Comparison of ENCODE assay signal across 15 cellular contexts in the genomic region with DNA sequence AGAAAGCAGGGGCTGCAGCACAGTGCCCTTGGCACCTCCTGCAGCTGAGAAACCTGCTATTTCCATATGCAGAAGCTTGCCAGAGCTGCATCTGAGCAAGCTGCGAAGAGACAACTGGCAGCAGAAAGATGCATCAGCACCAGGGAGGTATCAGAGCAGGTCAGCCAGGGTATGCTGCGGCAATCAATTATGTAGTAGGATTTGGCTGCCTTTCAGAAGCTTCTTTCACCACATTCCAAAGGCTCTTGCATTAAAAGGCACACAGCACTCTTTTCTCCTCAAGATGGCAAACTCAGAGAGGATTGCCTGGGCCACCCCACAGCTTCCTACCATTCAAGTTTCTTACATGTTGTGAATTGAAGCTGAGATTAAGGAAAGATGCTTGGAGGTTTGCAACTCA. TPM values are rescaled to one million over a fixed set of nuclear protein-coding genes. Genes with fewer than 3 reads are reported as not detected.
DNase-seq lines count a peak whose midpoint lies in the region; ATAC-seq and TF ChIP-seq lines count a peak whose summit lies in the region.
"Had no signal": no experiment of that assay in that cellular context is flagged by ENCODE, and none has a peak within 500 bp of the region (broad histone marks: within the 10 kb centered on the region; RNA-seq: fewer than 3 reads in every experiment).

No MANE protein-coding gene starts in this region.

- peak; percentile 11 for DNase-seq in DMS 273 (lab: John Stamatoyannopoulos, UW; ENCODE audit: unreplicated experiment)
- no peak for DNase-seq in DMS 273 treated with DMSO at 0.1 percent for 48 hours (lab: John Stamatoyannopoulos, UW)
- DNase-seq in fibroblast of the conjunctiva (ENCODE audit: low read depth): peak; percentile 18
- DNase-seq in renal cortical epithelial cell (ENCODE audit: low read depth): peak; percentile 64
- no peak for DNase-seq in NCI-H2107 treated with DMSO at 0.1 percent for 48 hours (lab: John Stamatoyannopoulos, UW; ENCODE audit: unreplicated experiment)
- DNase-seq in DMS114 treated with DMSO at 0.1 percent for 48 hours (lab: John Stamatoyannopoulos, UW; ENCODE audit: unreplicated experiment): no peak
- DNase-seq in KG1 (lab: John Stamatoyannopoulos, UW): no peak
- DNase-seq: activated naive CD8-positive, alpha-beta T cell treated with anti-CD3 and anti-CD28 coated beads for 36 hours; cortex of kidney; GOT3; NCI-H526; stimulated activated CD4-positive, alpha-beta T cell treated with anti-CD3 and anti-CD28 coated beads, Interleukin-15, amount 100 ng/mL, for 24 hours; trophoblast cell had no signal

- peak; percentile 97 for ATAC-seq in SK-N-SH treated with all-trans-retinoic acid at 6 μM for 48 hours
- ATAC-seq: GM12878 had no signal

TF ChIP-seq in SK-N-SH treated with all-trans-retinoic acid at 6 μM for 48 hours, 23 proteins besides CTCF, POLR2A, EP300 and RAD21:
- peak; percentile 55 for TF ChIP-seq ISL1 (CRISPR knock-in tag; IDR thresholded peaks at IDR 0.05)
- no peak for TF ChIP-seq OSR1 (CRISPR knock-in tag; IDR thresholded peaks at IDR 0.05)
- TF ChIP-seq, protein P1, sequence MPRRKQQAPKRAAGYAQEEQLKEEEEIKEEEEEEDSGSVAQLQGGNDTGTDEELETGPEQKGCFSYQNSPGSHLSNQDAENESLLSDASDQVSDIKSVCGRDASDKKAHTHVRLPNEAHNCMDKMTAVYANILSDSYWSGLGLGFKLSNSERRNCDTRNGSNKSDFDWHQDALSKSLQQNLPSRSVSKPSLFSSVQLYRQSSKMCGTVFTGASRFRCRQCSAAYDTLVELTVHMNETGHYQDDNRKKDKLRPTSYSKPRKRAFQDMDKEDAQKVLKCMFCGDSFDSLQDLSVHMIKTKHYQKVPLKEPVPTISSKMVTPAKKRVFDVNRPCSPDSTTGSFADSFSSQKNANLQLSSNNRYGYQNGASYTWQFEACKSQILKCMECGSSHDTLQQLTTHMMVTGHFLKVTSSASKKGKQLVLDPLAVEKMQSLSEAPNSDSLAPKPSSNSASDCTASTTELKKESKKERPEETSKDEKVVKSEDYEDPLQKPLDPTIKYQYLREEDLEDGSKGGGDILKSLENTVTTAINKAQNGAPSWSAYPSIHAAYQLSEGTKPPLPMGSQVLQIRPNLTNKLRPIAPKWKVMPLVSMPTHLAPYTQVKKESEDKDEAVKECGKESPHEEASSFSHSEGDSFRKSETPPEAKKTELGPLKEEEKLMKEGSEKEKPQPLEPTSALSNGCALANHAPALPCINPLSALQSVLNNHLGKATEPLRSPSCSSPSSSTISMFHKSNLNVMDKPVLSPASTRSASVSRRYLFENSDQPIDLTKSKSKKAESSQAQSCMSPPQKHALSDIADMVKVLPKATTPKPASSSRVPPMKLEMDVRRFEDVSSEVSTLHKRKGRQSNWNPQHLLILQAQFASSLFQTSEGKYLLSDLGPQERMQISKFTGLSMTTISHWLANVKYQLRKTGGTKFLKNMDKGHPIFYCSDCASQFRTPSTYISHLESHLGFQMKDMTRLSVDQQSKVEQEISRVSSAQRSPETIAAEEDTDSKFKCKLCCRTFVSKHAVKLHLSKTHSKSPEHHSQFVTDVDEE (CRISPR knock-in tag; IDR thresholded peaks at IDR 0.05): no peak
- TF ChIP-seq TOX (CRISPR knock-in tag; IDR thresholded peaks at IDR 0.05; ENCODE audit: borderline replicate concordance): no peak
- TF ChIP-seq ZFP30 (CRISPR knock-in tag; IDR thresholded peaks at IDR 0.05): no peak
- TF ChIP-seq PPARA (CRISPR knock-in tag; IDR thresholded peaks at IDR 0.05; ENCODE audit: borderline replicate concordance): no peak
- TF ChIP-seq ZNF565 (CRISPR knock-in tag; conservative IDR thresholded peaks at IDR 0.05; ENCODE audit: low read depth): no peak
- TF ChIP-seq TCF4 (CRISPR knock-in tag; IDR thresholded peaks at IDR 0.05; ENCODE audit: borderline replicate concordance): no peak

RNA-seq across cellular contexts. Expression of a gene that starts 47.6 kb away (rescaled TPM):
- total RNA-seq in renal cortical epithelial cell: 28.3 and 93.7 TPM in 2 replicates

Comparison
In these comparisons a context has a peak if more than half of its experiments do, and no peak if none do; other contexts are left out.
1. DNase-seq: peak in DMS 273 (single experiment), fibroblast of the conjunctiva (single experiment) and renal cortical epithelial cell (single experiment); none in DMS 273 treated with DMSO at 0.1 percent for 48 hours (single experiment), NCI-H2107 treated with DMSO at 0.1 percent for 48 hours (single experiment), DMS114 treated with DMSO at 0.1 percent for 48 hours (single experiment) and KG1 (single experiment).